2 cellular contexts compared by ENCODE assay signal in genomic region chr22:37178350-37179125, GRCh38.
TF ChIP-seq lines count a peak whose summit lies in the region.

No MANE protein-coding gene starts in this region.

TF ChIP-seq in IMR-90, 13 proteins besides CTCF, POLR2A, EP300 and RAD21:
- no peak for TF ChIP-seq MXI1 (IDR thresholded peaks at IDR 0.05; ENCODE audit: borderline replicate concordance, low read depth, low read length)
- no peak for TF ChIP-seq CEBPB (IDR thresholded peaks at IDR 0.05; ENCODE audit: low read depth, low read length)
- TF ChIP-seq MAZ (IDR thresholded peaks at IDR 0.05; ENCODE audit: borderline replicate concordance, low read depth, low read length): no peak
- no peak for TF ChIP-seq ELK1 (IDR thresholded peaks at IDR 0.05; ENCODE audit: borderline replicate concordance, low read depth, low read length)
- no peak for TF ChIP-seq MAFK (IDR thresholded peaks at IDR 0.05; ENCODE audit: low read depth, low read length)
- no peak for TF ChIP-seq CHD1 (IDR thresholded peaks at IDR 0.05; ENCODE audit: low read depth, low read length)
- no peak for TF ChIP-seq SMC3 (IDR thresholded peaks at IDR 0.05; ENCODE audit: low read depth, low read length)
- TF ChIP-seq RFX5 (IDR thresholded peaks at IDR 0.05; ENCODE audit: low read depth, low read length): no peak
- TF ChIP-seq USF2 (IDR thresholded peaks at IDR 0.05; ENCODE audit: low read depth, low read length): no peak
- TF ChIP-seq NFE2L2 (IDR thresholded peaks at IDR 0.05; ENCODE audit: low read depth, low read length): no peak
- TF ChIP-seq FOS (IDR thresholded peaks at IDR 0.05; ENCODE audit: low read depth, low read length): no peak
- no peak for TF ChIP-seq BHLHE40 (IDR thresholded peaks at IDR 0.05; ENCODE audit: low read depth, low read length)
- TF ChIP-seq RCOR1 (IDR thresholded peaks at IDR 0.05; ENCODE audit: insufficient replicate concordance, low read length): no peak

TF ChIP-seq in SK-N-SH, 30 proteins besides CTCF, POLR2A, EP300 and RAD21:
- TF ChIP-seq REST (IDR thresholded peaks at IDR 0.05; ENCODE audit: low read depth, low read length) (no peak), MAX (IDR thresholded peaks at IDR 0.05; ENCODE audit: low read depth) (no peak), CHD2 (IDR thresholded peaks at IDR 0.05; ENCODE audit: low read length, partially characterized antibody) (no peak), ELF1 (IDR thresholded peaks at IDR 0.05) (no peak), NRF1 (IDR thresholded peaks at IDR 0.05; ENCODE audit: low read depth, low read length) (no peak), SMC3 (IDR thresholded peaks at IDR 0.05; ENCODE audit: low read depth, low read length) (no peak), TCF12 (IDR thresholded peaks at IDR 0.05) (no peak), NFIC (IDR thresholded peaks at IDR 0.05; ENCODE audit: borderline replicate concordance) (no peak), EZH2phosphoT487 (IDR thresholded peaks at IDR 0.05; ENCODE audit: borderline replicate concordance, low read depth) (no peak), USF1 (IDR thresholded peaks at IDR 0.05; ENCODE audit: borderline replicate concordance, low read depth) (no peak), USF2 (IDR thresholded peaks at IDR 0.05; ENCODE audit: borderline replicate concordance, low read depth, low read length) (no peak), FOXM1 (IDR thresholded peaks at IDR 0.05; ENCODE audit: low read depth) (no peak), ZBTB33 (IDR thresholded peaks at IDR 0.05; ENCODE audit: borderline replicate concordance, low read depth) (no peak), MXI1 (IDR thresholded peaks at IDR 0.05; ENCODE audit: low read depth, low read length) (no peak), POLR2AphosphoS5 (IDR thresholded peaks at IDR 0.05; ENCODE audit: low read depth, low read length) (no peak), TAF1 (IDR thresholded peaks at IDR 0.05; ENCODE audit: borderline replicate concordance, low read depth, low read length) (no peak), FOXJ3 (CRISPR knock-in tag; IDR thresholded peaks at IDR 0.05) (no peak), IRF3 (IDR thresholded peaks at IDR 0.05; ENCODE audit: low read depth, low read length) (no peak), MEF2A (IDR thresholded peaks at IDR 0.05; ENCODE audit: borderline replicate concordance, low read depth) (no peak), GATA2 (CRISPR knock-in tag; IDR thresholded peaks at IDR 0.05) (no peak)
